1 cellular context compared by ENCODE assay signal in genomic region chr12:31682136-31682962, GRCh38.
TF ChIP-seq lines count a peak whose summit lies in the region.

No MANE protein-coding gene starts in this region.

TF ChIP-seq in HepG2, 621 proteins besides CTCF, POLR2A, EP300 and RAD21 (continued from another document and continues in another):
- TF ChIP-seq, protein P1, sequence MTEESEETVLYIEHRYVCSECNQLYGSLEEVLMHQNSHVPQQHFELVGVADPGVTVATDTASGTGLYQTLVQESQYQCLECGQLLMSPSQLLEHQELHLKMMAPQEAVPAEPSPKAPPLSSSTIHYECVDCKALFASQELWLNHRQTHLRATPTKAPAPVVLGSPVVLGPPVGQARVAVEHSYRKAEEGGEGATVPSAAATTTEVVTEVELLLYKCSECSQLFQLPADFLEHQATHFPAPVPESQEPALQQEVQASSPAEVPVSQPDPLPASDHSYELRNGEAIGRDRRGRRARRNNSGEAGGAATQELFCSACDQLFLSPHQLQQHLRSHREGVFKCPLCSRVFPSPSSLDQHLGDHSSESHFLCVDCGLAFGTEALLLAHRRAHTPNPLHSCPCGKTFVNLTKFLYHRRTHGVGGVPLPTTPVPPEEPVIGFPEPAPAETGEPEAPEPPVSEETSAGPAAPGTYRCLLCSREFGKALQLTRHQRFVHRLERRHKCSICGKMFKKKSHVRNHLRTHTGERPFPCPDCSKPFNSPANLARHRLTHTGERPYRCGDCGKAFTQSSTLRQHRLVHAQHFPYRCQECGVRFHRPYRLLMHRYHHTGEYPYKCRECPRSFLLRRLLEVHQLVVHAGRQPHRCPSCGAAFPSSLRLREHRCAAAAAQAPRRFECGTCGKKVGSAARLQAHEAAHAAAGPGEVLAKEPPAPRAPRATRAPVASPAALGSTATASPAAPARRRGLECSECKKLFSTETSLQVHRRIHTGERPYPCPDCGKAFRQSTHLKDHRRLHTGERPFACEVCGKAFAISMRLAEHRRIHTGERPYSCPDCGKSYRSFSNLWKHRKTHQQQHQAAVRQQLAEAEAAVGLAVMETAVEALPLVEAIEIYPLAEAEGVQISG (CRISPR knock-in tag; IDR thresholded peaks at IDR 0.05), result 0 out of 2 replicates have a peak, but pooled peaks have one; percentile 24
- TF ChIP-seq TCF7L2 (IDR thresholded peaks at IDR 0.05; ENCODE audit: low read depth, low read length), result no peak
- TF ChIP-seq ZNF251 (CRISPR knock-in tag; IDR thresholded peaks at IDR 0.05), result no peak
- TF ChIP-seq, protein P2, sequence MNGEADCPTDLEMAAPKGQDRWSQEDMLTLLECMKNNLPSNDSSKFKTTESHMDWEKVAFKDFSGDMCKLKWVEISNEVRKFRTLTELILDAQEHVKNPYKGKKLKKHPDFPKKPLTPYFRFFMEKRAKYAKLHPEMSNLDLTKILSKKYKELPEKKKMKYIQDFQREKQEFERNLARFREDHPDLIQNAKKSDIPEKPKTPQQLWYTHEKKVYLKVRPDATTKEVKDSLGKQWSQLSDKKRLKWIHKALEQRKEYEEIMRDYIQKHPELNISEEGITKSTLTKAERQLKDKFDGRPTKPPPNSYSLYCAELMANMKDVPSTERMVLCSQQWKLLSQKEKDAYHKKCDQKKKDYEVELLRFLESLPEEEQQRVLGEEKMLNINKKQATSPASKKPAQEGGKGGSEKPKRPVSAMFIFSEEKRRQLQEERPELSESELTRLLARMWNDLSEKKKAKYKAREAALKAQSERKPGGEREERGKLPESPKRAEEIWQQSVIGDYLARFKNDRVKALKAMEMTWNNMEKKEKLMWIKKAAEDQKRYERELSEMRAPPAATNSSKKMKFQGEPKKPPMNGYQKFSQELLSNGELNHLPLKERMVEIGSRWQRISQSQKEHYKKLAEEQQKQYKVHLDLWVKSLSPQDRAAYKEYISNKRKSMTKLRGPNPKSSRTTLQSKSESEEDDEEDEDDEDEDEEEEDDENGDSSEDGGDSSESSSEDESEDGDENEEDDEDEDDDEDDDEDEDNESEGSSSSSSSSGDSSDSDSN (CRISPR knock-in tag; IDR thresholded peaks at IDR 0.05), result no peak
- TF ChIP-seq ZMYM4 (CRISPR knock-in tag; IDR thresholded peaks at IDR 0.05), result peak; percentile 55
- TF ChIP-seq ZNF281 (CRISPR knock-in tag; IDR thresholded peaks at IDR 0.05; ENCODE audit: borderline replicate concordance), result peak; percentile 68; the same call in 1 of the 2 replicates
- TF ChIP-seq MAF1 (CRISPR knock-in tag; IDR thresholded peaks at IDR 0.05; ENCODE audit: borderline replicate concordance), result no peak
- 0 out of 2 replicates have a peak, but pooled peaks have one; percentile 34 for TF ChIP-seq SMAD3 (CRISPR knock-in tag; IDR thresholded peaks at IDR 0.05)
- TF ChIP-seq, protein P3, sequence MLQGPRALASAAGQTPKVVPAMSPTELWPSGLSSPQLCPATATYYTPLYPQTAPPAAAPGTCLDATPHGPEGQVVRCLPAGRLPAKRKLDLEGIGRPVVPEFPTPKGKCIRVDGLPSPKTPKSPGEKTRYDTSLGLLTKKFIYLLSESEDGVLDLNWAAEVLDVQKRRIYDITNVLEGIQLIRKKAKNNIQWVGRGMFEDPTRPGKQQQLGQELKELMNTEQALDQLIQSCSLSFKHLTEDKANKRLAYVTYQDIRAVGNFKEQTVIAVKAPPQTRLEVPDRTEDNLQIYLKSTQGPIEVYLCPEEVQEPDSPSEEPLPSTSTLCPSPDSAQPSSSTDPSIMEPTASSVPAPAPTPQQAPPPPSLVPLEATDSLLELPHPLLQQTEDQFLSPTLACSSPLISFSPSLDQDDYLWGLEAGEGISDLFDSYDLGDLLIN (CRISPR knock-in tag; IDR thresholded peaks at IDR 0.05; ENCODE audit: borderline replicate concordance), result no peak
- no peak for TF ChIP-seq ZNF432 (CRISPR knock-in tag; IDR thresholded peaks at IDR 0.05; ENCODE audit: borderline replicate concordance)
- no peak for TF ChIP-seq FOXP1 (IDR thresholded peaks at IDR 0.05)
- no peak for TF ChIP-seq FOXP1 (CRISPR knock-in tag; IDR thresholded peaks at IDR 0.05)
- TF ChIP-seq, protein P4, sequence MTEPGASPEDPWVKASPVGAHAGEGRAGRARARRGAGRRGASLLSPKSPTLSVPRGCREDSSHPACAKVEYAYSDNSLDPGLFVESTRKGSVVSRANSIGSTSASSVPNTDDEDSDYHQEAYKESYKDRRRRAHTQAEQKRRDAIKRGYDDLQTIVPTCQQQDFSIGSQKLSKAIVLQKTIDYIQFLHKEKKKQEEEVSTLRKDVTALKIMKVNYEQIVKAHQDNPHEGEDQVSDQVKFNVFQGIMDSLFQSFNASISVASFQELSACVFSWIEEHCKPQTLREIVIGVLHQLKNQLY (CRISPR knock-in tag; IDR thresholded peaks at IDR 0.05), result no peak
- TF ChIP-seq KDM1A (CRISPR knock-in tag; IDR thresholded peaks at IDR 0.05), result no peak
- TF ChIP-seq BCL6 (CRISPR knock-in tag; IDR thresholded peaks at IDR 0.05), result 0 out of 2 replicates have a peak, but pooled peaks have one; percentile 13
- no peak for TF ChIP-seq PRDM10 (CRISPR knock-in tag; IDR thresholded peaks at IDR 0.05; ENCODE audit: low read depth)
- TF ChIP-seq FOXC1 (CRISPR knock-in tag; IDR thresholded peaks at IDR 0.05; ENCODE audit: borderline replicate concordance), result no peak
- no peak for TF ChIP-seq DDIT3 (CRISPR knock-in tag; IDR thresholded peaks at IDR 0.05)
- no peak for TF ChIP-seq ZNF292 (CRISPR knock-in tag; IDR thresholded peaks at IDR 0.05; ENCODE audit: borderline replicate concordance, low read depth)
- TF ChIP-seq RXRB (CRISPR knock-in tag; IDR thresholded peaks at IDR 0.05; ENCODE audit: borderline replicate concordance), result 0 out of 2 replicates have a peak, but pooled peaks have one; percentile 30
- peak; percentile 22 for TF ChIP-seq XRCC5 (optimal IDR thresholded peaks at IDR 0.05; ENCODE audit: low read length)
- no peak for TF ChIP-seq PHF5A (CRISPR knock-in tag; IDR thresholded peaks at IDR 0.05; ENCODE audit: low read depth, unreplicated experiment)
- TF ChIP-seq CREM (IDR thresholded peaks at IDR 0.05), result 0 out of 2 replicates have a peak, but pooled peaks have one; percentile 9
- TF ChIP-seq CREM (CRISPR knock-in tag; IDR thresholded peaks at IDR 0.05), result no peak
- TF ChIP-seq ELF3 (CRISPR knock-in tag; IDR thresholded peaks at IDR 0.05), result 0 out of 2 replicates have a peak, but pooled peaks have one; percentile 20
- TF ChIP-seq ZNF256 (CRISPR knock-in tag; conservative IDR thresholded peaks at IDR 0.05), result no peak
- TF ChIP-seq ZNF333 (CRISPR knock-in tag; IDR thresholded peaks at IDR 0.05; ENCODE audit: borderline replicate concordance), result no peak
- TF ChIP-seq NFE2L1 (CRISPR knock-in tag; IDR thresholded peaks at IDR 0.05; ENCODE audit: borderline replicate concordance), result no peak
- no peak for TF ChIP-seq RARA (CRISPR knock-in tag; IDR thresholded peaks at IDR 0.05)
- no peak for TF ChIP-seq ZNF674 (CRISPR knock-in tag; IDR thresholded peaks at IDR 0.05; ENCODE audit: low read depth)
- no peak for TF ChIP-seq ZNF609 (CRISPR knock-in tag; IDR thresholded peaks at IDR 0.05; ENCODE audit: borderline replicate concordance)
- TF ChIP-seq KAT8 (CRISPR knock-in tag; IDR thresholded peaks at IDR 0.05), result 0 out of 2 replicates have a peak, but pooled peaks have one; percentile 17
- peak; percentile 98 for TF ChIP-seq STAG1 (CRISPR knock-in tag; IDR thresholded peaks at IDR 0.05)
- TF ChIP-seq ARID3A (IDR thresholded peaks at IDR 0.05; ENCODE audit: low read depth, low read length), result 0 out of 2 replicates have a peak, but pooled peaks have one; percentile 7
- TF ChIP-seq, protein P5, sequence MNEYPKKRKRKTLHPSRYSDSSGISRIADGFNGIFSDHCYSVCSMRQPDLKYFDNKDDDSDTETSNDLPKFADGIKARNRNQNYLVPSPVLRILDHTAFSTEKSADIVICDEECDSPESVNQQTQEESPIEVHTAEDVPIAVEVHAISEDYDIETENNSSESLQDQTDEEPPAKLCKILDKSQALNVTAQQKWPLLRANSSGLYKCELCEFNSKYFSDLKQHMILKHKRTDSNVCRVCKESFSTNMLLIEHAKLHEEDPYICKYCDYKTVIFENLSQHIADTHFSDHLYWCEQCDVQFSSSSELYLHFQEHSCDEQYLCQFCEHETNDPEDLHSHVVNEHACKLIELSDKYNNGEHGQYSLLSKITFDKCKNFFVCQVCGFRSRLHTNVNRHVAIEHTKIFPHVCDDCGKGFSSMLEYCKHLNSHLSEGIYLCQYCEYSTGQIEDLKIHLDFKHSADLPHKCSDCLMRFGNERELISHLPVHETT (CRISPR knock-in tag; conservative IDR thresholded peaks at IDR 0.05), result no peak
